In genomic region chr3:4466783-4467521, GRCh38 we compare ENCODE assay signal across 8 cellular contexts. TPM values are rescaled to one million over a fixed set of nuclear protein-coding genes. Genes with fewer than 3 reads are reported as not detected.
DNase-seq lines count a peak whose midpoint lies in the region; ATAC-seq and TF ChIP-seq lines count a peak whose summit lies in the region.

Gene SUMF1 (minus strand): TSS chr3:4467269. CDS start chr3:4467245, 24 bp downstream.

- no peaks in the 10 kb centered on the region for H4K20me1 ChIP-seq in neural cell (ENCODE audit: insufficient read depth)

- H3K79me2 ChIP-seq in neural cell (replicated peaks; ENCODE audit: insufficient read depth, low read length): peaks cover 3% of the 10 kb centered on the region

- no peaks in the 10 kb centered on the region for H3F3A ChIP-seq in neural cell (ENCODE audit: insufficient read depth, low read length, poor library complexity, severe bottlenecking)

- H3K4me3 ChIP-seq in fibroblast of villous mesenchyme (ENCODE audit: low read depth, low read length): peak within 1 kb of the TSS; percentile 90
- peak within 1 kb of the TSS; percentile 78 for H3K4me3 ChIP-seq in neural cell (ENCODE audit: low read length)

- peak within 1 kb of the TSS; percentile 58 for H3K27ac ChIP-seq in neural cell (ENCODE audit: low read length)

- H3K36me3 Mint-ChIP-seq in stimulated activated naive CD8-positive, alpha-beta T cell treated with anti-CD3 and anti-CD28 coated beads, Interleukin-15, Interleukin-2, amounts not matched to agents 100 ng/mL and 50 ng/mL, for 24 hours (ENCODE audit: low read depth): peaks cover 3% of the 10 kb centered on the region

- peak; percentile 28 for TF ChIP-seq RAD21 in neural cell (conservative IDR thresholded peaks at IDR 0.05)

- H3K9me2 ChIP-seq in neural cell (ENCODE audit: insufficient read depth, low read length): no peaks in the 10 kb centered on the region

- no peaks in the 10 kb centered on the region for H3K36me3 ChIP-seq in neural cell (ENCODE audit: insufficient read depth, low read length)

- DNase-seq in DMS79 treated with DMSO at 0.1 percent for 48 hours (lab: John Stamatoyannopoulos, UW) (peak; percentile 36), HuH-7.5 (ENCODE audit: low spot score) (peak; percentile 93), activated gamma-delta T cell treated with Interleukin-2 at 50 U/mL for 16 hours (peak; percentile 69), fibroblast of villous mesenchyme (ENCODE audit: low read depth) (peak; percentile 69)

- peak; percentile 100 for ATAC-seq in GM21526 (IDR thresholded peaks at IDR 0.05; ENCODE audit: low FRiP score, unreplicated experiment)

- no peaks in the 10 kb centered on the region for H3K27me3 ChIP-seq in neural cell (ENCODE audit: insufficient read depth, low read depth, low read length)

- H3K9me3 Mint-ChIP-seq in stimulated activated naive CD8-positive, alpha-beta T cell treated with anti-CD3 and anti-CD28 coated beads, Interleukin-15, Interleukin-2, amounts not matched to agents 100 ng/mL and 50 ng/mL, for 24 hours: no peaks in the 10 kb centered on the region

- H2AFZ ChIP-seq in neural cell (ENCODE audit: low read depth, low read length): peak within 1 kb of the TSS; percentile 98

- peak within 1 kb of the TSS; percentile 99 for H3K4me2 ChIP-seq in neural cell (ENCODE audit: low read length)

- H3K9ac ChIP-seq in neural cell (ENCODE audit: low read length): peak within 1 kb of the TSS; percentile 77

- no peaks in the 10 kb centered on the region for H3K9me3 ChIP-seq in neural cell (ENCODE audit: low read length)

- peak; percentile 25 for TF ChIP-seq EP300 in neural cell (conservative IDR thresholded peaks at IDR 0.05; ENCODE audit: poor library complexity, severe bottlenecking)

- H3K27ac Mint-ChIP-seq in stimulated activated naive CD8-positive, alpha-beta T cell treated with anti-CD3 and anti-CD28 coated beads, Interleukin-15, Interleukin-2, amounts not matched to agents 100 ng/mL and 50 ng/mL, for 24 hours: peak within 1 kb of the TSS; percentile 92

- TF ChIP-seq CTCF in fibroblast of villous mesenchyme (IDR thresholded peaks at IDR 0.05; ENCODE audit: insufficient read depth, low read depth, low read length) (no peak), neural cell (IDR thresholded peaks at IDR 0.05; ENCODE audit: poor library complexity, severe bottlenecking) (peak; percentile 10)

- no peaks in the 10 kb centered on the region for H3K27me3 Mint-ChIP-seq in stimulated activated naive CD8-positive, alpha-beta T cell treated with anti-CD3 and anti-CD28 coated beads, Interleukin-15, Interleukin-2, amounts not matched to agents 100 ng/mL and 50 ng/mL, for 24 hours

- H3K4me1 Mint-ChIP-seq in stimulated activated naive CD8-positive, alpha-beta T cell treated with anti-CD3 and anti-CD28 coated beads, Interleukin-15, Interleukin-2, amounts not matched to agents 100 ng/mL and 50 ng/mL, for 24 hours (ENCODE audit: low read depth): peaks cover 38% of the 10 kb centered on the region

- H3K4me3 Mint-ChIP-seq in stimulated activated naive CD8-positive, alpha-beta T cell treated with anti-CD3 and anti-CD28 coated beads, Interleukin-15, Interleukin-2, amounts not matched to agents 100 ng/mL and 50 ng/mL, for 24 hours: peak within 1 kb of the TSS; percentile 93

- peak; percentile 83 for TF ChIP-seq POLR2A in Raji (IDR thresholded peaks at IDR 0.05; ENCODE audit: insufficient read depth, low read depth, low read length)

TF ChIP-seq in neural cell, 6 proteins besides CTCF, POLR2A, EP300 and RAD21:
- no peak for TF ChIP-seq EZH2 (IDR thresholded peaks at IDR 0.05; ENCODE audit: borderline replicate concordance, insufficient read depth, low read length, poor library complexity, severe bottlenecking)
- TF ChIP-seq SMC3 (conservative IDR thresholded peaks at IDR 0.05; ENCODE audit: poor library complexity): peak; percentile 47
- TF ChIP-seq POLR2AphosphoS5 (IDR thresholded peaks at IDR 0.05): peak; percentile 90
- TF ChIP-seq REST (IDR thresholded peaks at IDR 0.05; ENCODE audit: borderline replicate concordance): peak; percentile 73
- peak; percentile 98 for TF ChIP-seq MXI1 (conservative IDR thresholded peaks at IDR 0.05; ENCODE audit: poor library complexity, severe bottlenecking)
- TF ChIP-seq TAF1 (IDR thresholded peaks at IDR 0.05; ENCODE audit: low read depth): peak; percentile 84

RNA-seq across cellular contexts. Expression of gene SUMF1, which starts in this region (rescaled TPM):
- 41.9 and 47.4 TPM in 2 replicates for total RNA-seq in fibroblast of villous mesenchyme
- polyA plus RNA-seq in neural cell: 3.6 and 4.5 TPM in 2 replicates
- 14.8 and 21.2 TPM in 2 replicates for polyA minus RNA-seq in neural cell

Comparison
In these comparisons a context has a peak if more than half of its experiments do, and no peak if none do; other contexts are left out.
1. Peak in every context shown above with its lines: DNase-seq, ATAC-seq, H3K4me3 ChIP-seq and H3K27ac ChIP-seq.
2. DNase-seq: peak in every context shown above with its lines; median percentile 93 in HuH-7.5; 69 in activated gamma-delta T cell treated with Interleukin-2 at 50 U/mL for 16 hours; 69 in fibroblast of villous mesenchyme; 36 in DMS79 treated with DMSO at 0.1 percent for 48 hours.